Comparison of ENCODE assay signal across 17 cellular contexts in the genomic region with DNA sequence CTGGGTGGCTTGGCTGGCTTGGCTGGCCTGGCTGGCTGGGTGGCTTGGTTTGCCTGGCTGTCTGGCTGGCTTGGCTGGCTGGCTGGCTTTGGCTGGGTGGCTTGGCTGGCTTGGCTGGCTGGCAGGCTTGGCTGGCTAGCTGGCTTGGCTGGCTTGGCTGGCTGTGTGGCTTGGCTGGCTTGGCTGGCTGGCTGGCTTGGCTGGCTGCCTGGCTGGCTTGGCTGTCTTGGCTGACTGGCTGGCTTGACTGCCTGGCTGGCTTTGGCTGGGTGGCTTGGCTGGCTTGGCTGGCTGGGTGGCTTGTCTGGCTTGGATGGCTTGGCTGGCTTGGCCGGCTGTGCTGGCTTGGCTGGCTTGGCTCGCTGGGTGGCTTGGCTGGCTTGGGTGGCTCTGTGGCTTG. TPM values are rescaled to one million over a fixed set of nuclear protein-coding genes. Genes with fewer than 3 reads are reported as not detected.
"Had no signal": no experiment of that assay in that cellular context is flagged by ENCODE, and none has a peak within 500 bp of the region (broad histone marks: within the 10 kb centered on the region; RNA-seq: fewer than 3 reads in every experiment).

No MANE protein-coding gene starts in this region.

RNA-seq across cellular contexts. Expression of a gene that starts 32.2 kb away (rescaled TPM):
- total RNA-seq: activated naive CD4-positive, alpha-beta T cell treated with anti-CD3 and anti-CD28 coated beads for 36 hours; activated naive CD4-positive, alpha-beta T cell treated with anti-CD3 and anti-CD28 coated beads, Interleukin-2, amount 50 U/mL, for 72 hours; activated naive CD8-positive, alpha-beta T cell treated with anti-CD3 and anti-CD28 coated beads for 36 hours; activated naive CD8-positive, alpha-beta T cell treated with anti-CD3 and anti-CD28 coated beads, Interleukin-2, amount 10 ng/mL, durations not matched to agents 7 days and 5 days; activated T-cell treated with anti-CD3 and anti-CD28 coated beads, Interleukin-2, amount 50 U/mL, for 4 hours; activated T-cell treated with anti-CD3 and anti-CD28 coated beads, Interleukin-2, amount 50 U/mL, for 72 hours; activated T-helper 17 cell treated with anti-CD3 and anti-CD28 coated beads, Interleukin-2, amount 50 U/mL, for 72 hours; activated T-helper 2 cell treated with anti-CD3 and anti-CD28 coated beads, Interferon-gamma antibody, Interleukin-2, Interleukin-4, amounts not matched to agents 10 μg/mL and 5 μg/mL and 100 μg/mL, durations not matched to agents 14 hours and 24 hours and 36 hours; aorta; ascending aorta; astrocyte; body of pancreas; breast epithelium; bronchial epithelial cell; cardiac muscle cell; cardiac septum; cerebellum had no signal
